Comparison of ENCODE assay signal across 24 cellular contexts in genomic region chr3:71817262-71817661, GRCh38. TPM values are rescaled to one million over a fixed set of nuclear protein-coding genes. Genes with fewer than 3 reads are reported as not detected.
"Had no signal": no experiment of that assay in that cellular context is flagged by ENCODE, and none has a peak within 500 bp of the region (broad histone marks: within the 10 kb centered on the region; RNA-seq: fewer than 3 reads in every experiment).

No MANE protein-coding gene starts in this region.

- H3K27me3 ChIP-seq: ascending aorta, left lung, pancreas, sigmoid colon, stomach, suprapubic skin, tibial nerve had no signal

- H3K4me3 ChIP-seq: ascending aorta, left lung, pancreas, sigmoid colon, smooth muscle cell, stomach, suprapubic skin, tibial nerve had no signal

- H3K4me2 ChIP-seq: smooth muscle cell had no signal

- H3K27ac ChIP-seq: ascending aorta, brain microvascular endothelial cell, left lung, pancreas, sigmoid colon, stomach, suprapubic skin, tibial nerve, WERI-Rb-1 had no signal

- H3K36me3 ChIP-seq: ascending aorta, brain microvascular endothelial cell, left lung, pancreas, sigmoid colon, stomach, suprapubic skin, tibial nerve, WERI-Rb-1 had no signal

- H3K9me3 ChIP-seq: ascending aorta, left lung, pancreas, sigmoid colon, stomach, suprapubic skin, tibial nerve had no signal

- FAIRE-seq: pancreas had no signal

- H3K4me1 ChIP-seq: ascending aorta, left lung, pancreas, sigmoid colon, stomach, suprapubic skin, tibial nerve had no signal

- DNase-seq: activated CD4-positive, alpha-beta T cell treated with anti-CD3 and anti-CD28 coated beads for 1 hour; activated CD4-positive, alpha-beta T cell treated with anti-CD3 and anti-CD28 coated beads, Interleukin-2, amount 50 U/mL, for 1 hour; activated CD8-positive, alpha-beta T cell treated with anti-CD3 and anti-CD28 coated beads, Interleukin-2, amount 10 ng/mL, durations not matched to agents 7 days and 5 days; activated gamma-delta T cell treated with Interleukin-2 at 50 U/mL for 16 hours; brain microvascular endothelial cell; caudate nucleus; dermis blood vessel endothelial cell; effector CD8-positive, alpha-beta T cell; foreskin melanocyte; glutamatergic neuron; hippocampal formation; kidney glomerular epithelial cell; left lung; mammary epithelial cell; pancreas; sigmoid colon; stimulated activated CD4-positive, alpha-beta T cell treated with anti-CD3 and anti-CD28 coated beads, Interleukin-15, amount 100 ng/mL, for 24 hours; stomach; T-cell; WERI-Rb-1 had no signal

RNA-seq across cellular contexts. Expression of gene PROK2, which starts 32.3 kb away (rescaled TPM):
- polyA plus RNA-seq: mammary epithelial cell, smooth muscle cell had no signal
